In the genomic region with DNA sequence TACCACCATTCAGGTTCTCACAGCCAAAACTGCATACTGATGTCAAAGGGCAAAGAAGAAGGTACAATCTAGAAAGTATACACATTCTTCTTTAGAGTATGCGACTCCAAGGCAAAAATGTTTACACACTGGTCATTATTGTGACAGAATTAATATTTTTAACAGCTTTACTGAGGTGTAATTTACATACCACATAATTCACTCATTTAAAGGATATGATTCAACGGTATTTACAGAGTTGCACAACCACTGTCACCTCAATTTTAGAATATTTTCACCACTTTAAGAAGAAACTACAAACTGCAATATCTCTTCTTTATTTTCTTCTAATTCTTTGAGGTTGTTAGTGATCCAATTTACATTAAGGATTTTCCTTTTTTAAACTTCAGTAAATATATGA, we compare ENCODE assay signal across 30 cellular contexts.
"Had no signal": no experiment of that assay in that cellular context is flagged by ENCODE, and none has a peak within 500 bp of the region (broad histone marks: within the 10 kb centered on the region; RNA-seq: fewer than 3 reads in every experiment).

No MANE protein-coding gene starts in this region.

- FAIRE-seq: islet of Langerhans, urothelium cell line had no signal

- H3K4me3 Mint-ChIP-seq: dendritic cell treated with granulocyte-macrophage colony-stimulating factor and Interleukin-4, amounts not matched to agents 40 ng/mL and 50 ng/mL, for 4 days; endodermal cell; naive thymus-derived CD8-positive, alpha-beta T cell; nephron progenitor cell; stimulated activated effector memory CD8-positive, alpha-beta T cell treated with anti-CD3 and anti-CD28 coated beads, Interleukin-12 subunit alpha, Interleukin-12 subunit beta, amount 100 ng/mL, for 72 hours had no signal

- H3K36me3 Mint-ChIP-seq: naive thymus-derived CD8-positive, alpha-beta T cell; stimulated activated effector memory CD8-positive, alpha-beta T cell treated with anti-CD3 and anti-CD28 coated beads, Interleukin-12 subunit alpha, Interleukin-12 subunit beta, amount 100 ng/mL, for 72 hours had no signal

- H3K4me1 ChIP-seq: colonic mucosa, esophagus muscularis mucosa, heart right ventricle, left lung, psoas muscle, sigmoid colon, testis, tibial artery, upper lobe of left lung had no signal

- H3K9me3 ChIP-seq: colonic mucosa, esophagus muscularis mucosa, heart right ventricle, left lung, ovary, psoas muscle, sigmoid colon, testis, tibial artery, upper lobe of left lung had no signal

- H3K27me3 ChIP-seq: colonic mucosa, esophagus muscularis mucosa, heart right ventricle, left lung, ovary, sigmoid colon, testis, tibial artery, upper lobe of left lung had no signal

- DNase-seq: colonic mucosa; effector CD8-positive, alpha-beta T cell; endodermal cell; foreskin melanocyte; glutamatergic neuron; heart right ventricle; hippocampal formation; left cardiac atrium; left lung; mesendoderm; naive thymus-derived CD8-positive, alpha-beta T cell; nephron progenitor cell; occipital lobe; ovary; posterior cingulate gyrus; psoas muscle; right cardiac atrium; sigmoid colon; stimulated activated CD4-positive, alpha-beta T cell treated with anti-CD3 and anti-CD28 coated beads, Interleukin-2, amount 100 ng/mL, for 24 hours; stimulated activated CD4-positive, alpha-beta T cell treated with anti-CD3 and anti-CD28 coated beads, Interleukin-4, amount 100 ng/mL, for 24 hours; stimulated activated naive CD8-positive, alpha-beta T cell treated with anti-CD3 and anti-CD28 coated beads, Interleukin-15, Interleukin-2, amounts not matched to agents 100 U/mL and 50 U/mL, for 24 hours; substantia nigra; testis; tibial artery; upper lobe of left lung had no signal

- H3K27me3 Mint-ChIP-seq: dendritic cell treated with granulocyte-macrophage colony-stimulating factor and Interleukin-4, amounts not matched to agents 40 ng/mL and 50 ng/mL, for 4 days had no signal

- H3K4me1 Mint-ChIP-seq: endodermal cell; naive thymus-derived CD8-positive, alpha-beta T cell; nephron progenitor cell; stimulated activated effector memory CD8-positive, alpha-beta T cell treated with anti-CD3 and anti-CD28 coated beads, Interleukin-12 subunit alpha, Interleukin-12 subunit beta, amount 100 ng/mL, for 72 hours had no signal

- H3K9me3 Mint-ChIP-seq: dendritic cell treated with granulocyte-macrophage colony-stimulating factor and Interleukin-4, amounts not matched to agents 40 ng/mL and 50 ng/mL, for 4 days; endodermal cell; nephron progenitor cell had no signal

- H3K4me3 ChIP-seq: colonic mucosa, esophagus muscularis mucosa, heart right ventricle, left lung, ovary, psoas muscle, sigmoid colon, testis, tibial artery, upper lobe of left lung had no signal

- ATAC-seq: heart right ventricle; left cardiac atrium; left lung; naive thymus-derived CD8-positive, alpha-beta T cell; psoas muscle; right cardiac atrium; stimulated activated effector memory CD8-positive, alpha-beta T cell treated with anti-CD3 and anti-CD28 coated beads, Interleukin-12 subunit alpha, Interleukin-12 subunit beta, amount 100 ng/mL, for 72 hours; stimulated activated naive CD8-positive, alpha-beta T cell treated with anti-CD3 and anti-CD28 coated beads, Interleukin-15, Interleukin-2, amounts not matched to agents 100 U/mL and 50 U/mL, for 24 hours had no signal

- H3K27ac Mint-ChIP-seq: dendritic cell treated with granulocyte-macrophage colony-stimulating factor and Interleukin-4, amounts not matched to agents 40 ng/mL and 50 ng/mL, for 4 days; endodermal cell; naive thymus-derived CD8-positive, alpha-beta T cell; nephron progenitor cell; stimulated activated effector memory CD8-positive, alpha-beta T cell treated with anti-CD3 and anti-CD28 coated beads, Interleukin-12 subunit alpha, Interleukin-12 subunit beta, amount 100 ng/mL, for 72 hours had no signal

- H3K27ac ChIP-seq: colonic mucosa, esophagus muscularis mucosa, heart right ventricle, left lung, ovary, psoas muscle, sigmoid colon, testis, tibial artery, upper lobe of left lung had no signal

- H3K36me3 ChIP-seq: colonic mucosa, esophagus muscularis mucosa, heart right ventricle, left lung, ovary, sigmoid colon, tibial artery, upper lobe of left lung had no signal
